8 cellular contexts compared by ENCODE assay signal in genomic region chrX:56564921-56565861, GRCh38. TPM values are rescaled to one million over a fixed set of nuclear protein-coding genes. Genes with fewer than 3 reads are reported as not detected.
A peak's percentile ranks its signal among the peaks of the same experiment; 100 is the strongest.
DNase-seq lines count a peak whose midpoint lies in the region; ATAC-seq and TF ChIP-seq lines count a peak whose summit lies in the region.

No MANE protein-coding gene starts in this region.

- H3K4me1 Mint-ChIP-seq in progenitor cell of endocrine pancreas (ENCODE audit: low read depth), result peaks cover 19% of the 10 kb centered on the region

- TF ChIP-seq CTCF in VCaP (conservative IDR thresholded peaks at IDR 0.05) (no peak), fibroblast of villous mesenchyme (IDR thresholded peaks at IDR 0.05; ENCODE audit: insufficient read depth, low read depth, low read length) (no peak), progenitor cell of endocrine pancreas (IDR thresholded peaks at IDR 0.05; ENCODE audit: unreplicated experiment) (no peak)

- H3K27me3 Mint-ChIP-seq in progenitor cell of endocrine pancreas, result no peaks in the 10 kb centered on the region

- H3K27ac ChIP-seq in VCaP, result peak overlapping the region; percentile 91

- ATAC-seq in HG03196 (IDR thresholded peaks at IDR 0.05; ENCODE audit: unreplicated experiment), result no peak

- H3K4me3 ChIP-seq in fibroblast of villous mesenchyme (ENCODE audit: low read depth, low read length), result peak overlapping the region; percentile 74

- H3K27ac Mint-ChIP-seq in progenitor cell of endocrine pancreas, result peak overlapping the region; percentile 95

- peak; percentile 0 for DNase-seq in stimulated activated CD4-positive, alpha-beta T cell treated with anti-CD3 and anti-CD28 coated beads, Interleukin-12 subunit alpha, Interleukin-12 subunit beta, amount 100 ng/mL, for 4 hours
- no peak for DNase-seq in stimulated activated CD4-positive, alpha-beta T cell treated with anti-CD3 and anti-CD28 coated beads, Interleukin-2, amount 100 ng/mL, for 48 hours
- DNase-seq in fibroblast of villous mesenchyme (ENCODE audit: low read depth) (peak; percentile 2), progenitor cell of endocrine pancreas (ENCODE audit: low spot score, unreplicated experiment) (no peak), CD1c-positive myeloid dendritic cell (ENCODE audit: extremely low spot score) (no peak), OCI-M2 (lab: John Stamatoyannopoulos, UW; ENCODE audit: unreplicated experiment) (no peak)

- peaks cover 3% of the 10 kb centered on the region for H3K36me3 Mint-ChIP-seq in progenitor cell of endocrine pancreas (ENCODE audit: insufficient read depth)

- peaks cover 3% of the 10 kb centered on the region for H3K9me3 Mint-ChIP-seq in progenitor cell of endocrine pancreas (ENCODE audit: low read depth)

- H3K4me3 Mint-ChIP-seq in progenitor cell of endocrine pancreas (ENCODE audit: low read depth), result peak overlapping the region; percentile 75

RNA-seq across cellular contexts. Expression of gene UBQLN2, which starts 1.8 kb away (rescaled TPM):
- total RNA-seq in fibroblast of villous mesenchyme (11.9 and 15.1 TPM in 2 replicates), progenitor cell of endocrine pancreas (40.0 and 40.2 TPM in 2 replicates)

Comparison
In these comparisons a context has a peak if more than half of its experiments do, and no peak if none do; other contexts are left out.
1. DNase-seq: peak in stimulated activated CD4-positive, alpha-beta T cell treated with anti-CD3 and anti-CD28 coated beads, Interleukin-12 subunit alpha, Interleukin-12 subunit beta, amount 100 ng/mL, for 4 hours (single experiment) and fibroblast of villous mesenchyme (single experiment); none in stimulated activated CD4-positive, alpha-beta T cell treated with anti-CD3 and anti-CD28 coated beads, Interleukin-2, amount 100 ng/mL, for 48 hours (0 of 2), progenitor cell of endocrine pancreas (single experiment), CD1c-positive myeloid dendritic cell (single experiment) and OCI-M2 (single experiment).